8 cellular contexts compared by ENCODE assay signal in genomic region chr11:64762916-64763803, GRCh38. TPM values are rescaled to one million over a fixed set of nuclear protein-coding genes. Genes with fewer than 3 reads are reported as not detected.
DNase-seq lines count a peak whose midpoint lies in the region; ATAC-seq and TF ChIP-seq lines count a peak whose summit lies in the region.

No MANE protein-coding gene starts in this region.

- H3K4me3 ChIP-seq in A673 (ENCODE audit: low read depth, low read length, poor library complexity, severe bottlenecking) (no peak overlapping the region), H7 (ENCODE audit: insufficient read depth, low read depth, low read length) (no peak overlapping the region), heart left ventricle (no peak overlapping the region)

- ATAC-seq in heart left ventricle: peak in 3 of 4 donors; percentile 4 to 27 (median 9)
- no peak for ATAC-seq in sciatic nerve
- ATAC-seq in GM21825 (IDR thresholded peaks at IDR 0.05; ENCODE audit: unreplicated experiment): no peak
- ATAC-seq in HG02798 (IDR thresholded peaks at IDR 0.05; ENCODE audit: poor library complexity, unreplicated experiment): no peak
- no peak for ATAC-seq in GM19328 (IDR thresholded peaks at IDR 0.05; ENCODE audit: unreplicated experiment)

- H3K27ac ChIP-seq in A673 (ENCODE audit: low read depth, low read length, poor library complexity, severe bottlenecking) (peak overlapping the region; percentile 60), heart left ventricle (peak overlapping the region; percentile 3 to 82 (median 73))

- H3K27me3 ChIP-seq in A673 (replicated peaks; ENCODE audit: insufficient read depth, low read depth, low read length, poor library complexity): no peaks in the 10 kb centered on the region
- H3K27me3 ChIP-seq in H7 (ENCODE audit: control insufficient read depth, insufficient read depth, low read length): no peaks in the 10 kb centered on the region
- H3K27me3 ChIP-seq in heart left ventricle: no peaks in the 10 kb centered on the region

- CTCF ChIA-PET in A673 (lab: Charles Lee): no interaction called here

- peaks cover 37% of the 10 kb centered on the region for H3K4me1 ChIP-seq in A673 (ENCODE audit: insufficient read depth, low read length, poor library complexity, severe bottlenecking)
- H3K4me1 ChIP-seq in heart left ventricle: peaks cover 11 to 83% (median 57%) of the 10 kb centered on the region in 12 donors

- WGBS in heart left ventricle, 4 donors: 29 to 38% (median 34%) methylated on average over 10 of the region's 10 CpGs

- intact Hi-C loops in A673 (cut with micrococcal nuclease; ENCODE audit: unreplicated experiment) (no loop called here), heart left ventricle (cut with DNase I) (no loop called here), sciatic nerve (cut with DNase I) (no loop called here)

- H3K36me3 ChIP-seq in A673 (ENCODE audit: insufficient read depth, low read length, poor library complexity, severe bottlenecking) (peaks cover 58% of the 10 kb centered on the region), H7 (replicated peaks; ENCODE audit: control insufficient read depth, insufficient read depth, low read length) (peaks cover 32% of the 10 kb centered on the region), heart left ventricle (peaks cover 0 to 67% (median 59%) of the 10 kb centered on the region in 9 donors)

- POLR2A ChIA-PET in A673 (lab: Charles Lee; ENCODE audit: low non-redundant PET): interaction anchor here (0.6 to 1.0 kb wide), 2 partner anchors 11 to 520 kb away, joined by 3 to 5 read pairs; no protein-coding TSS in a partner anchor

- no TSS peak for BruUV-seq in A673 (replicated peaks; lab: Mats Ljungman, UMichigan)

- DNase-seq in A673 (ENCODE audit: low spot score) (peak; percentile 84), H7 (peak; percentile 68), heart left ventricle (peak in 2 of 5 donors; percentile 19 to 70), sciatic nerve (ENCODE audit: low spot score) (peak; percentile 53)
- DNase-seq in activated CD4-positive, CD25-positive, alpha-beta regulatory T cell treated with anti-CD3 and anti-CD28 coated beads, Interleukin-2, amount 50 U/mL, for 72 hours: peak; percentile 28

- H3K9me3 ChIP-seq in A673 (ENCODE audit: low read depth, low read length, poor library complexity, severe bottlenecking) (no peaks in the 10 kb centered on the region), heart left ventricle (no peaks in the 10 kb centered on the region)

- TF ChIP-seq POLR2A in heart left ventricle (IDR thresholded peaks at IDR 0.05): no peak

- TF ChIP-seq CTCF in A673 (conservative IDR thresholded peaks at IDR 0.05; ENCODE audit: low read depth, low read length): no peak
- no peak for TF ChIP-seq CTCF in heart left ventricle (IDR thresholded peaks at IDR 0.05)

RNA-seq across cellular contexts. Expression of gene PYGM, which starts 3.4 kb away (rescaled TPM):
- total RNA-seq in A673 (2021) (2.4 and 2.9 TPM in 2 replicates), heart left ventricle (100 to 1,000 TPM in 4 of 9 donors, 10 to 100 TPM in 5; 51.6 to 167 (median 89.9) TPM), sciatic nerve (8.1 TPM)
- total RNA-seq in H7 (2014; rRNA removed; shearing (Covaris generic)): 2.9 and 6.4 TPM in 2 replicates
- 10 to 100 TPM; 10.3 to 71.8 TPM for polyA plus RNA-seq in heart left ventricle

RNA-seq across cellular contexts. Expression of gene SF1, which starts 15.2 kb away (rescaled TPM):
- 467 and 472 TPM in 2 replicates for total RNA-seq in A673 (2021)
- 66.5 and 80.0 TPM in 2 replicates for total RNA-seq in H7 (2014; rRNA removed; shearing (Covaris generic))
- total RNA-seq in heart left ventricle: 100 to 1,000 TPM; 103 to 349 (median 157) TPM
- polyA plus RNA-seq in heart left ventricle: 10 to 100 TPM; 59.2 to 65.5 TPM
- 366 TPM for total RNA-seq in sciatic nerve

RNA-seq across cellular contexts. Expression of gene RASGRP2, which starts 19.2 kb away (rescaled TPM):
- total RNA-seq in A673 (2021) (2.0 and 3.5 TPM in 2 replicates), heart left ventricle (10 to 100 TPM; 22.2 to 34.0 (median 28.1) TPM), sciatic nerve (39.7 TPM)
- 9.2 and 12.3 TPM in 2 replicates for total RNA-seq in H7 (2014; rRNA removed; shearing (Covaris generic))
- 10 to 100 TPM; 16.2 to 78.9 TPM for polyA plus RNA-seq in heart left ventricle

RNA-seq across cellular contexts. Expression of gene MAP4K2, which starts 39.9 kb away (rescaled TPM):
- total RNA-seq in A673 (2021) (46.5 and 50.5 TPM in 2 replicates), heart left ventricle (10 to 100 TPM in 3 of 9 donors, 1 to 10 TPM in 6; 7.0 to 27.5 (median 8.6) TPM), sciatic nerve (18.0 TPM)
- total RNA-seq in H7 (2014; rRNA removed; shearing (Covaris generic)): 24.5 and 29.7 TPM in 2 replicates
- 1 to 10 TPM; 7.8 to 9.5 TPM for polyA plus RNA-seq in heart left ventricle

RNA-seq across cellular contexts. Expression of gene NRXN2, which starts 40.2 kb away (rescaled TPM):
- 5.0 and 6.1 TPM in 2 replicates for total RNA-seq in A673 (2021)
- 0.85 and 1.9 TPM in 2 replicates for total RNA-seq in H7 (2014; rRNA removed; shearing (Covaris generic))
- 1 to 10 TPM in 4 of 9 donors, under 1 TPM in 4, not detected in 1; 0.62 to 5.5 (median 1.3) TPM for total RNA-seq in heart left ventricle
- polyA plus RNA-seq in heart left ventricle: under 1 TPM; 0.42 to 0.65 TPM
- 13.7 TPM for total RNA-seq in sciatic nerve

Comparison
In these comparisons a context has a peak if more than half of its experiments do, and no peak if none do; other contexts are left out.
1. ATAC-seq: peak in heart left ventricle (3 of 4); none in sciatic nerve (single experiment), GM21825 (single experiment), HG02798 (single experiment) and GM19328 (single experiment).